17 cellular contexts compared by ENCODE assay signal in the genomic region with DNA sequence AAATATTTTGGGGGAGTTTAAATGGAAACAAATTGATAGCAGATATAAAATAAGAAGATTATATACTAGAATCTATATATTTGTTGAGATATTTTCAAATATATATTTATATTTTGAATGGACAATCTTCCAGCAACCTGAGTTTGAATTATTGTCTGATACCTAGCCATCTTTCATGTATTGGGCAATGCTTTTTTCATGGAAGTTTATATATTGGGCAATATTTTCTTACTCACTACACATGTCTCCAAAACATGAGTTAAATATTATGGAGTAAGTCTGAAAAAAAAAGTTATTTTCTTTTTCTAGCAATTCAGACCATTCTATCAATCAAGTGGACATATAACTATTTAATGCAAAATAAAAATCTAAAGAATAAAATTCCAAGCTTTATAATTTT.
DNase-seq lines count a peak whose midpoint lies in the region; ATAC-seq, FAIRE-seq and TF ChIP-seq lines count a peak whose summit lies in the region.
"Had no signal": no experiment of that assay in that cellular context is flagged by ENCODE, and none has a peak within 500 bp of the region (broad histone marks: within the 10 kb centered on the region; RNA-seq: fewer than 3 reads in every experiment).

No MANE protein-coding gene starts in this region.

- H3K9me3 ChIP-seq in HepG2 (ENCODE audit: low read length), result no peaks in the 10 kb centered on the region
- H3K9me3 ChIP-seq in right lobe of liver, result no peaks in the 10 kb centered on the region

- H3K27ac ChIP-seq in HepG2 (ENCODE audit: extremely low read length, insufficient read depth, low read length), result no peak overlapping the region
- H3K27ac ChIP-seq in right lobe of liver, result no peak overlapping the region

- TF ChIP-seq POLR2A in HepG2 (IDR thresholded peaks at IDR 0.05; ENCODE audit: insufficient read depth in 1 of 2, low read depth in 2 of 2, low read length in 2 of 2) (no peak), right lobe of liver (IDR thresholded peaks at IDR 0.05) (no peak)

- FAIRE-seq in HepG2 (lab: Jason Lieb, UNC), result no peak
- FAIRE-seq: GM19239 had no signal

- TF ChIP-seq CTCF in HepG2 (CRISPR knock-in tag; IDR thresholded peaks at IDR 0.05), result no peak
- no peak for TF ChIP-seq CTCF in right lobe of liver (IDR thresholded peaks at IDR 0.05)
- TF ChIP-seq CTCF in choroid plexus epithelial cell (conservative IDR thresholded peaks at IDR 0.05; ENCODE audit: low read depth, low read length), result no peak
- no peak for TF ChIP-seq CTCF in fibroblast of pulmonary artery (IDR thresholded peaks at IDR 0.05; ENCODE audit: low read length, missing control alignments)

- ATAC-seq in HepG2, result no peak
- no peak for ATAC-seq in right lobe of liver

- in situ Hi-C loops in HepG2 (cut with HindIII; ENCODE audit: extremely low pct_ligation_motif_present, low pct_unique_long_range_greater_than_20kb), result no loop called here
- in situ Hi-C loops in G401 (cut with HindIII; ENCODE audit: low sequenced_read_pairs), result no loop called here

- H3K4me1 ChIP-seq in HepG2 (ENCODE audit: insufficient read depth, low read length), result no peaks in the 10 kb centered on the region
- H3K4me1 ChIP-seq in right lobe of liver, result no peaks in the 10 kb centered on the region

- CTCF ChIA-PET in HepG2 (lab: Yijun Ruan, JAX; ENCODE audit: low intra/inter-chr PET ratio, low total read pairs), result no interaction called here

- H3K9ac ChIP-seq in HepG2 (ENCODE audit: insufficient read depth, low read depth, low read length), result no peak overlapping the region

- TF ChIP-seq RAD21 in HepG2 (CRISPR knock-in tag; IDR thresholded peaks at IDR 0.05), result no peak

- intact Hi-C loops in HepG2 (cut with micrococcal nuclease; ENCODE audit: unreplicated experiment), result no loop called here
- intact Hi-C loops in right lobe of liver (cut with DNase I), result no loop called here

- no peaks in the 10 kb centered on the region for H3K27me3 ChIP-seq in HepG2 (ENCODE audit: control insufficient read depth in 1 of 2, insufficient read depth in 2 of 2, low read length in 2 of 2)
- no peaks in the 10 kb centered on the region for H3K27me3 ChIP-seq in right lobe of liver

- no peaks in the 10 kb centered on the region for H3K79me2 ChIP-seq in HepG2 (ENCODE audit: insufficient read depth, low read length)

- DNase-seq in HepG2 (ENCODE audit: low spot score), result no peak
- no peak for DNase-seq in right lobe of liver
- peak; percentile 13 for DNase-seq in choroid plexus epithelial cell (ENCODE audit: low read depth)
- DNase-seq in fibroblast of pulmonary artery (ENCODE audit: low read depth), result peak; percentile 7
- no peak for DNase-seq in COLO668 (lab: John Stamatoyannopoulos, UW; ENCODE audit: unreplicated experiment)
- DNase-seq in NCI-H2107 (lab: John Stamatoyannopoulos, UW), result no peak
- DNase-seq in G401 (ENCODE audit: low spot score), result no peak
- no peak for DNase-seq in NCI-H146 (lab: John Stamatoyannopoulos, UW)
- DNase-seq: 8988T; ACHN; C1 segment of cervical spinal cord; CD4-positive, alpha-beta T cell; DMS79; EL; GF-D8; H7 had no signal

- no peak overlapping the region for H3K4me2 ChIP-seq in HepG2 (ENCODE audit: low read depth, low read length)

- BruUV-seq in HepG2 (replicated peaks; lab: Mats Ljungman, UMichigan), result no TSS peak

- POLR2A ChIA-PET in HepG2 (lab: Yijun Ruan, JAX), result no interaction called here

- H3K36me3 ChIP-seq in HepG2 (replicated peaks in 1 of 2; ENCODE audit: control insufficient read depth in 1 of 2, insufficient read depth in 2 of 2, low read length in 2 of 2), result no peaks in the 10 kb centered on the region
- H3K36me3 ChIP-seq in right lobe of liver, result no peaks in the 10 kb centered on the region

- TF ChIP-seq EP300 in HepG2 (IDR thresholded peaks at IDR 0.05; ENCODE audit: low read depth in 2 of 2, low read length in 2 of 2), result no peak
- TF ChIP-seq EP300 in HepG2 (CRISPR knock-in tag; IDR thresholded peaks at IDR 0.05; ENCODE audit: borderline replicate concordance), result no peak

- H4K20me1 ChIP-seq in HepG2 (ENCODE audit: insufficient read depth, low read length), result no peaks in the 10 kb centered on the region

- H3K4me3 ChIP-seq in HepG2 (replicated peaks in 1 of 3; ENCODE audit: insufficient read depth in 1 of 3, low read depth in 2 of 3, low read length in 3 of 3) (no peak overlapping the region), right lobe of liver (no peak overlapping the region), choroid plexus epithelial cell (ENCODE audit: low read depth, low read length) (no peak overlapping the region), fibroblast of pulmonary artery (replicated peaks; ENCODE audit: low read depth, low read length) (no peak overlapping the region)

- H2AFZ ChIP-seq in HepG2 (ENCODE audit: low read length), result no peak overlapping the region

TF ChIP-seq in HepG2, 621 proteins besides CTCF, POLR2A, EP300 and RAD21:
- TF ChIP-seq FOXC1 (CRISPR knock-in tag; IDR thresholded peaks at IDR 0.05; ENCODE audit: borderline replicate concordance) (no peak), CEBPB (IDR thresholded peaks at IDR 0.05; ENCODE audit: borderline replicate concordance, low read depth, low read length) (peak; percentile 70; the same call in 1 of the 2 replicates)

Comparison
In these comparisons a context has a peak if more than half of its experiments do, and no peak if none do; other contexts are left out.
1. DNase-seq: peak in choroid plexus epithelial cell (single experiment) and fibroblast of pulmonary artery (single experiment); none in HepG2 (single experiment), right lobe of liver (0 of 3), COLO668 (single experiment), NCI-H2107 (single experiment), G401 (single experiment) and NCI-H146 (single experiment).